ENCODE assay signal across 10 cellular contexts in genomic region chr9:70049236-70049635, GRCh38. TPM values are rescaled to one million over a fixed set of nuclear protein-coding genes. Genes with fewer than 3 reads are reported as not detected.
DNase-seq lines count a peak whose midpoint lies in the region; ATAC-seq and TF ChIP-seq lines count a peak whose summit lies in the region.
"Had no signal": no experiment of that assay in that cellular context is flagged by ENCODE, and none has a peak within 500 bp of the region (broad histone marks: within the 10 kb centered on the region; RNA-seq: fewer than 3 reads in every experiment).

No MANE protein-coding gene starts in this region.

- intact Hi-C loops in left ventricle myocardium superior (cut with micrococcal nuclease): no loop called here
- intact Hi-C loops in CD14-positive monocyte (cut with micrococcal nuclease): no loop called here

- peaks cover 0 to 2% (median 0%) of the 10 kb centered on the region in 7 donors for H3K9me3 Mint-ChIP-seq in CD14-positive monocyte

- 32% methylated on average over 4 of the region's 4 CpGs for WGBS in suprapubic skin

- peak; percentile 45 for DNase-seq in HS-27A (ENCODE audit: low read depth)
- DNase-seq in amygdala (lab: John Stamatoyannopoulos, UW): peak in 29 of 56 donors; percentile 5 to 73 (median 37)
- no peak for DNase-seq in left ventricle myocardium superior
- peak; percentile 85 to 88 for DNase-seq in suprapubic skin (ENCODE audit: low spot score in 2 of 2)
- no peak for DNase-seq in CD14-positive monocyte (ENCODE audit: low spot score)
- DNase-seq in activated gamma-delta T cell (lab: John Stamatoyannopoulos, UW): no peak
- no peak for DNase-seq in effector CD8-positive, alpha-beta T cell (lab: John Stamatoyannopoulos, UW)
- no peak for DNase-seq in NCI-H128 (lab: John Stamatoyannopoulos, UW; ENCODE audit: unreplicated experiment)
- DNase-seq: activated naive CD4-positive, alpha-beta T cell had no signal

- TF ChIP-seq CTCF in suprapubic skin (IDR thresholded peaks at IDR 0.05) (no peak), CD14-positive monocyte (IDR thresholded peaks at IDR 0.05) (no peak)

- ATAC-seq in left ventricle myocardium superior: peak; percentile 69

- H3K4me1 ChIP-seq in suprapubic skin: peaks cover 83% of the 10 kb centered on the region

- H3K27me3 Mint-ChIP-seq in CD14-positive monocyte (ENCODE audit: low read depth in 3 of 3): peaks cover 14 to 25% (median 15%) of the 10 kb centered on the region in 3 donors

- no peak for TF ChIP-seq EP300 in suprapubic skin (IDR thresholded peaks at IDR 0.05)

- peak overlapping the region; percentile 80 for H3K27ac ChIP-seq in suprapubic skin
- H3K27ac ChIP-seq: SJSA1 had no signal

- H3K4me3 Mint-ChIP-seq in CD14-positive monocyte: no peak overlapping the region

- no peaks in the 10 kb centered on the region for H3K36me3 ChIP-seq in suprapubic skin
- H3K36me3 ChIP-seq: SJSA1 had no signal

- no peak overlapping the region for H3K27ac Mint-ChIP-seq in CD14-positive monocyte

- peaks cover 30% of the 10 kb centered on the region for H3K4me1 Mint-ChIP-seq in CD14-positive monocyte

- H3K9me3 ChIP-seq in suprapubic skin: no peaks in the 10 kb centered on the region
- H3K9me3 ChIP-seq: SJSA1 had no signal

- no peaks in the 10 kb centered on the region for H3K36me3 Mint-ChIP-seq in CD14-positive monocyte

- TF ChIP-seq POLR2A in suprapubic skin (IDR thresholded peaks at IDR 0.05): no peak

- H3K4me3 ChIP-seq in suprapubic skin: no peak overlapping the region
- H3K4me3 ChIP-seq: SJSA1 had no signal

- no peaks in the 10 kb centered on the region for H3K27me3 ChIP-seq in suprapubic skin
- H3K27me3 ChIP-seq: SJSA1 had no signal

RNA-seq across cellular contexts. Expression of gene MAMDC2, which starts 5.6 kb away (rescaled TPM):
- total RNA-seq in left ventricle myocardium superior (8.9 TPM), suprapubic skin (10 to 100 TPM in 2 of 4 donors, 1 to 10 TPM in 2; 4.1 to 17.3 (median 9.3) TPM)
- polyA plus RNA-seq in CD14-positive monocyte: under 1 TPM; 0.05 to 0.09 TPM
- total RNA-seq: SJSA1 had no signal

Comparison
In these comparisons a context has a peak if more than half of its experiments do, and no peak if none do; other contexts are left out.
1. DNase-seq: peak in HS-27A (single experiment), amygdala (29 of 56) and suprapubic skin (2 of 2); none in left ventricle myocardium superior (single experiment), CD14-positive monocyte (single experiment), activated gamma-delta T cell (single experiment), effector CD8-positive, alpha-beta T cell (single experiment) and NCI-H128 (single experiment).